In the genomic region with DNA sequence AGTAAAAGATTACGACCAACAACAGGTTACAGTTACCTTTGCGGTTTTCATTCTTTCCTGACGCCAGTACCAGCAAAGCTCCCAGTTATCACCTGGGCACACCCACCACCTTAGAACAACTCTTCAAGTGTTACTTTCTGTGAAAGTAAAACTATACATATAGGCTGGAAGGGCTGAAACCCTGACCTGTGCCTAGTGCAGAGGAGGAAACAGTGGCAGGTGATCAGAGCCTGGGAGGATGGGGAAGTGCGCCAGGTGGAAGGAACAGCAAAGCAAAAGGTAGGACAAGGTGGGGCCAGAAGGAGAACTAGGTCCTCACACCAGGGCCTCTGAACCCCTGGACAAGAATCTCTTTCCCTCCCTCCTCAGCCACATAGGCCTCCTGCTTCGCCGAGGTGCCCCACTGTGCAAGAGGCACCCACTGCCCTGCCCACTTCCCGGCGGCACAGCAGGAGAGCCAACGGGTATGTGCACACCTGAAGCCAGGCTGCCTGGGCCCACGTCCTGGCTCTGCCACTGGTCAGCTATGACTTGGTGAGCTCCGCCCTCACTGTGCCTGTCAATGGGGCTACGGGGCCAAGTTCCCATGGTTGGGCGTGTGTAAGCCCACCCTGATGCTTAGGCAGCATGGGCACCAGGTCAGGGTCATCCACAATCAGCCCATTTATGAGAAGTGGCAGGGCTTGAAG, we compare ENCODE assay signal across 18 cellular contexts. TPM values are rescaled to one million over a fixed set of nuclear protein-coding genes. Genes with fewer than 3 reads are reported as not detected.
A peak's percentile ranks its signal among the peaks of the same experiment; 100 is the strongest.
DNase-seq lines count a peak whose midpoint lies in the region; FAIRE-seq and TF ChIP-seq lines count a peak whose summit lies in the region.
"Had no signal": no experiment of that assay in that cellular context is flagged by ENCODE, and none has a peak within 500 bp of the region (broad histone marks: within the 10 kb centered on the region; RNA-seq: fewer than 3 reads in every experiment).

No MANE protein-coding gene starts in this region.

- H2BK15ac ChIP-seq in H1 (ENCODE audit: low read length) = no peak overlapping the region

- no peak overlapping the region for H4K5ac ChIP-seq in H1 (ENCODE audit: insufficient read length, low read depth, low read length)

- no peak overlapping the region for H2BK120ac ChIP-seq in H1 (replicated peaks; ENCODE audit: low read depth, low read length)

- CTCF ChIA-PET in H1 (lab: Charles Lee; ENCODE audit: partially characterized antibody) = interaction anchor here (0.7 to 1.7 kb wide), 7 partner anchors 9 to 316 kb away, joined by 3 to 4 read pairs (median 4); no protein-coding TSS in a partner anchor

- no peak overlapping the region for H3K4ac ChIP-seq in H1 (replicated peaks; ENCODE audit: insufficient read length, low read depth, low read length)

- H3K27me3 ChIP-seq in BLaER1 = no peaks in the 10 kb centered on the region
- no peaks in the 10 kb centered on the region for H3K27me3 ChIP-seq in H1 (replicated peaks in 1 of 4; ENCODE audit: control insufficient read depth in 3 of 4, extremely low read depth in 1 of 4, insufficient read depth in 3 of 4, low read length in 3 of 4)
- H3K27me3 ChIP-seq in neutrophil = no peaks in the 10 kb centered on the region
- H3K27me3 ChIP-seq in ascending aorta = no peaks in the 10 kb centered on the region

- H2BK12ac ChIP-seq in H1 (ENCODE audit: low read depth, low read length) = 0 out of 2 replicates have a peak overlapping the region, but pooled peaks have one; percentile 21

- TF ChIP-seq CTCF in H1 (IDR thresholded peaks at IDR 0.05; ENCODE audit: control extremely low read depth in 1 of 3, insufficient read depth in 1 of 3, low read depth in 1 of 3, low read length in 3 of 3) (no peak), neutrophil (IDR thresholded peaks at IDR 0.05) (no peak), ascending aorta (IDR thresholded peaks at IDR 0.05) (no peak)

- peak overlapping the region in 1 of 4 donors; percentile 81 for H3K4me3 Mint-ChIP-seq in IgD-negative memory B cell
- H3K4me3 Mint-ChIP-seq: activated CD4-positive, alpha-beta T cell treated with anti-CD3 and anti-CD28 coated beads for 36 hours; activated T-helper 1 cell treated with anti-CD3 and anti-CD28 coated beads, Interleukin-12 subunit alpha, Interleukin-12 subunit beta, Interleukin-2, Interleukin-4 antibody, amounts not matched to agents 30 ng/mL and 10 ng/mL and 1 ng/mL, durations not matched to agents 14 hours and 24 hours and 36 hours had no signal

- no peak overlapping the region for H2BK20ac ChIP-seq in H1 (ENCODE audit: low read length)

- H3K4me3 ChIP-seq in BLaER1 (no peak overlapping the region), H1 (ENCODE audit: extremely low read depth in 1 of 4, insufficient read depth in 2 of 4, low read depth in 3 of 4, low read length in 4 of 4) (no peak overlapping the region), neutrophil (ENCODE audit: low read depth in 1 of 2, low read length in 1 of 2) (no peak overlapping the region), ascending aorta (no peak overlapping the region)

- POLR2A ChIA-PET in H1 (lab: Charles Lee; ENCODE audit: partially characterized antibody) = interaction anchor here (1.0 kb wide), 1 partner anchor 8 kb away, joined by 3 read pairs; no protein-coding TSS in a partner anchor

- peaks cover 3% of the 10 kb centered on the region for H3K36me3 Mint-ChIP-seq in IgD-negative memory B cell

- peaks cover 0 to 82% of the 10 kb centered on the region in 2 experiments; a peak in 3 of 4 replicates for H3K79me2 ChIP-seq in H1 (ENCODE audit: control insufficient read depth in 1 of 2, insufficient read depth in 2 of 2, low read length in 2 of 2)

- H3K4me1 Mint-ChIP-seq in IgD-negative memory B cell = peaks cover 58 to 74% (median 74%) of the 10 kb centered on the region in 3 donors

- H2AK5ac ChIP-seq in H1 (ENCODE audit: low read depth, low read length) = peak overlapping the region; percentile 61

- intact Hi-C loops in ascending aorta (cut with DNase I) = no loop called here

- 0 out of 2 replicates have a peak overlapping the region, but pooled peaks have one; percentile 11 for H3K4me2 ChIP-seq in BLaER1
- no peak overlapping the region for H3K4me2 ChIP-seq in H1 (ENCODE audit: insufficient read depth in 1 of 2, low read depth in 2 of 2, low read length in 2 of 2)

- H3K79me1 ChIP-seq in H1 (ENCODE audit: low read depth, low read length) = peaks cover 21% of the 10 kb centered on the region

- DNase-seq in H1 (ENCODE audit: low read depth in 1 of 2, low spot score in 2 of 2) (no peak), ascending aorta (ENCODE audit: low spot score in 2 of 2) (no peak), NOMO-1 treated with dmso at 0.1 percent for 144 hours (lab: John Stamatoyannopoulos, UW; ENCODE audit: unreplicated experiment) (no peak), COLO829 (ENCODE audit: low spot score) (no peak), AG08396 (ENCODE audit: low spot score) (no peak)
- DNase-seq: activated CD4-positive, alpha-beta T cell treated with anti-CD3 and anti-CD28 coated beads for 36 hours; AML-193; glutamatergic neuron; NCI-H1436; NCI-H510A; T-helper 1 cell had no signal

- TF ChIP-seq RAD21 in H1 (IDR thresholded peaks at IDR 0.05 in 1 of 2, conservative IDR thresholded peaks at IDR 0.05 in 1 of 2; ENCODE audit: low read depth in 2 of 2, low read length in 2 of 2) = no peak

- H3K4me1 ChIP-seq in BLaER1 (peaks cover 71% of the 10 kb centered on the region), H1 (replicated peaks in 1 of 4; ENCODE audit: control insufficient read depth in 3 of 4, insufficient read depth in 4 of 4, low read length in 3 of 4) (peaks cover 0 to 7% (median 2%) of the 10 kb centered on the region in 4 experiments; a peak in 3 of 7 replicates), neutrophil (ENCODE audit: control insufficient read depth in 1 of 2, insufficient read depth in 1 of 2, low read depth in 1 of 2, low read length in 1 of 2) (peaks cover 54 to 63% of the 10 kb centered on the region in 2 experiments), ascending aorta (peaks cover 11 to 22% of the 10 kb centered on the region in 2 donors)

- H3K23me2 ChIP-seq in H1 (ENCODE audit: low read depth, low read length) = no peaks in the 10 kb centered on the region

- no peak overlapping the region for H3K23ac ChIP-seq in H1 (ENCODE audit: insufficient read length)

- no peak overlapping the region for H3K9ac ChIP-seq in BLaER1
- H3K9ac ChIP-seq in H1 (replicated peaks in 1 of 4; ENCODE audit: extremely low read depth in 1 of 4, low read depth in 3 of 4, low read length in 3 of 4) = no peak overlapping the region

- no peaks in the 10 kb centered on the region for H3K27me3 Mint-ChIP-seq in IgD-negative memory B cell
- H3K27me3 Mint-ChIP-seq: activated CD4-positive, alpha-beta T cell treated with anti-CD3 and anti-CD28 coated beads for 36 hours had no signal

- H3K27ac ChIP-seq in BLaER1 (0 out of 2 replicates have a peak overlapping the region, but pooled peaks have one; percentile 10), H1 (ENCODE audit: low read depth, low read length) (no peak overlapping the region), neutrophil (peak overlapping the region; percentile 91), ascending aorta (peak overlapping the region in 1 of 2 donors; percentile 50)

- 91% methylated on average over 13 of the region's 13 CpGs; no CpG with 5 or more reads in 1 of the 2 experiments for WGBS in H1 (ENCODE audit: extremely low coverage in 1 of 2, insufficient coverage in 1 of 2, insufficient read length in 1 of 2, insufficient replicate concordance in 2 of 2, low coverage in 1 of 2, low lambda C conversion rate in 2 of 2, missing lambda C conversion rate in 1 of 2), 2 experiments

- H4K8ac ChIP-seq in H1 (ENCODE audit: extremely low read depth, insufficient read depth, low read length) = no peak overlapping the region

- no peak overlapping the region for H2BK5ac ChIP-seq in H1 (ENCODE audit: low read depth, low read length)

- FAIRE-seq in H1 (lab: Jason Lieb, UNC) = no peak
- FAIRE-seq: endometrium, RCC 7860, urothelium cell line had no signal

- no peak for TF ChIP-seq POLR2A in H1 (IDR thresholded peaks at IDR 0.05; ENCODE audit: control extremely low read depth in 1 of 2, low read depth in 2 of 2, low read length in 2 of 2)

- H2AFZ ChIP-seq in H1 (ENCODE audit: low read length) = no peak overlapping the region

- H3K27ac Mint-ChIP-seq in IgD-negative memory B cell = peak overlapping the region in 2 of 3 donors; percentile 13 to 64
- H3K27ac Mint-ChIP-seq: activated T-helper 1 cell treated with anti-CD3 and anti-CD28 coated beads, Interleukin-12 subunit alpha, Interleukin-12 subunit beta, Interleukin-2, Interleukin-4 antibody, amounts not matched to agents 30 ng/mL and 10 ng/mL and 1 ng/mL, durations not matched to agents 14 hours and 24 hours and 36 hours had no signal

- H4K20me1 ChIP-seq in BLaER1 (peaks cover 83% of the 10 kb centered on the region), H1 (replicated peaks in 1 of 2; ENCODE audit: control insufficient read depth in 1 of 2, insufficient read depth in 2 of 2, low read length in 2 of 2) (peaks cover 3 to 18% of the 10 kb centered on the region in 2 experiments)

- no peak for TF ChIP-seq EP300 in H1 (IDR thresholded peaks at IDR 0.05; ENCODE audit: borderline replicate concordance in 1 of 2, low read depth in 2 of 2, low read length in 2 of 2)

- H3K14ac ChIP-seq in H1 (ENCODE audit: insufficient read length) = no peak overlapping the region

- H3K9me3 Mint-ChIP-seq in IgD-negative memory B cell = no peaks in the 10 kb centered on the region
- H3K9me3 Mint-ChIP-seq: activated T-helper 1 cell treated with anti-CD3 and anti-CD28 coated beads, Interleukin-12 subunit alpha, Interleukin-12 subunit beta, Interleukin-2, Interleukin-4 antibody, amounts not matched to agents 30 ng/mL and 10 ng/mL and 1 ng/mL, durations not matched to agents 14 hours and 24 hours and 36 hours had no signal

- peaks cover 14% of the 10 kb centered on the region; the same call in 1 of the 2 replicates for H3K36me3 ChIP-seq in BLaER1
- H3K36me3 ChIP-seq in H1 (ENCODE audit: control insufficient read depth in 2 of 4, insufficient read depth in 4 of 4, low read length in 3 of 4) = no peaks in the 10 kb centered on the region
- no peaks in the 10 kb centered on the region for H3K36me3 ChIP-seq in neutrophil
- no peaks in the 10 kb centered on the region for H3K36me3 ChIP-seq in ascending aorta

- H3K9me3 ChIP-seq in BLaER1 = peaks cover 2% of the 10 kb centered on the region; the same call in 1 of the 2 replicates
- H3K9me3 ChIP-seq in H1 (ENCODE audit: insufficient read depth in 2 of 2, low read depth in 1 of 2, low read length in 1 of 2) = no peaks in the 10 kb centered on the region
- H3K9me3 ChIP-seq in neutrophil = no peaks in the 10 kb centered on the region
- H3K9me3 ChIP-seq in ascending aorta = no peaks in the 10 kb centered on the region

- no peak overlapping the region for H4K91ac ChIP-seq in H1 (replicated peaks; ENCODE audit: insufficient read length, low read length)

- no peak overlapping the region for H3K18ac ChIP-seq in H1 (ENCODE audit: extremely low read depth, low read length)

- no peak overlapping the region for H3K56ac ChIP-seq in H1 (replicated peaks; ENCODE audit: insufficient read length, low read depth, low read length)

RNA-seq across cellular contexts. Expression of a gene that starts 26.9 kb away (rescaled TPM):
- polyA plus RNA-seq in IgD-negative memory B cell (32.8 TPM), H1 (2011; rRNA removed) (6.6 and 9.7 TPM in 2 replicates)
- total RNA-seq in H1 (2021; fragmentation: NEBNext Ultra II Directional; extraction: Animal tissue kit (Norgen Biotek cat#: 25700)) = 22.8 and 22.9 TPM in 2 replicates
- 6.7 TPM for polyA plus RNA-seq in H1 (2011; cell fraction: cytosol; rRNA removed)
- polyA plus RNA-seq in H1 (2011; cell fraction: nucleus; rRNA removed) = 9.6 TPM
- 11.7 to 13.9 TPM (median 12.5 TPM) in 4 replicates for polyA plus RNA-seq in H1 (2012, experiment 1 of 2)
- polyA plus RNA-seq in H1 (2012, experiment 2 of 2) = 4.3 TPM
- 12.0 TPM for polyA plus RNA-seq in H1 (2013, experiment 1 of 2)
- polyA plus RNA-seq in H1 (2013, experiment 2 of 2) = 12.8 TPM
- 12.8 and 13.2 TPM in 2 replicates for polyA minus RNA-seq in H1 (2011; rRNA and poly(A)+ RNA removed)
- polyA minus RNA-seq in H1 (2011; cell fraction: cytosol; rRNA and poly(A)+ RNA removed) = 10.7 TPM
- polyA minus RNA-seq in H1 (2011; cell fraction: nucleus; rRNA and poly(A)+ RNA removed) = 14.0 TPM
- total RNA-seq in ascending aorta = 29.1 TPM
